9 cellular contexts compared by ENCODE assay signal in genomic region chr1:67853704-67854103, GRCh38. TPM values are rescaled to one million over a fixed set of nuclear protein-coding genes. Genes with fewer than 3 reads are reported as not detected.
DNase-seq lines count a peak whose midpoint lies in the region; ATAC-seq, FAIRE-seq and TF ChIP-seq lines count a peak whose summit lies in the region.
"Had no signal": no experiment of that assay in that cellular context is flagged by ENCODE, and none has a peak within 500 bp of the region (broad histone marks: within the 10 kb centered on the region; RNA-seq: fewer than 3 reads in every experiment).

No MANE protein-coding gene starts in this region.

- DNase-seq in D341Med (ENCODE audit: low spot score) (peak; percentile 82), NCI-H460 (ENCODE audit: extremely low read depth, low read depth) (peak; percentile 62), brain microvascular endothelial cell (peak; percentile 95), kidney (peak; percentile 64), tibial nerve (ENCODE audit: low spot score in 2 of 2) (peak in 1 of 2 donors; percentile 40), T-helper 9 cell (no peak)
- DNase-seq in activated T-helper 1 cell treated with anti-CD3 and anti-CD28 coated beads, Interleukin-12 subunit alpha, Interleukin-12 subunit beta, Interleukin-2, Interleukin-4 antibody, amounts not matched to agents 30 ng/mL and 10 ng/mL and 1 ng/mL, durations not matched to agents 14 hours and 24 hours and 36 hours (ENCODE audit: low spot score), result no peak
- DNase-seq: natural killer cell had no signal

- H3K27ac ChIP-seq in brain microvascular endothelial cell, result peak overlapping the region; percentile 26
- no peak overlapping the region for H3K27ac ChIP-seq in kidney (ENCODE audit: low read depth in 2 of 2, low read length in 2 of 2)
- H3K27ac ChIP-seq in tibial nerve, result no peak overlapping the region

- H3K9ac ChIP-seq in kidney (ENCODE audit: low read length in 2 of 2), result no peak overlapping the region

- no peak for TF ChIP-seq POLR2A in tibial nerve (IDR thresholded peaks at IDR 0.05)

- H3K4me3 ChIP-seq in brain microvascular endothelial cell (ENCODE audit: low read depth, low read length) (no peak overlapping the region), kidney (ENCODE audit: low read length in 2 of 2) (no peak overlapping the region), tibial nerve (no peak overlapping the region)

- ATAC-seq in HG02759 (IDR thresholded peaks at IDR 0.05; ENCODE audit: unreplicated experiment), result peak; percentile 41

- H3K27me3 Mint-ChIP-seq in activated T-helper 1 cell treated with anti-CD3 and anti-CD28 coated beads, Interleukin-12 subunit alpha, Interleukin-12 subunit beta, Interleukin-2, Interleukin-4 antibody, amounts not matched to agents 30 ng/mL and 10 ng/mL and 1 ng/mL, durations not matched to agents 14 hours and 24 hours and 36 hours (ENCODE audit: insufficient read depth), result peaks cover 9% of the 10 kb centered on the region

- H3K9me3 ChIP-seq in kidney (ENCODE audit: control insufficient read depth in 1 of 2, low read length in 2 of 2) (no peaks in the 10 kb centered on the region), tibial nerve (no peaks in the 10 kb centered on the region)

- no peaks in the 10 kb centered on the region for H3K36me3 Mint-ChIP-seq in activated T-helper 1 cell treated with anti-CD3 and anti-CD28 coated beads, Interleukin-12 subunit alpha, Interleukin-12 subunit beta, Interleukin-2, Interleukin-4 antibody, amounts not matched to agents 30 ng/mL and 10 ng/mL and 1 ng/mL, durations not matched to agents 14 hours and 24 hours and 36 hours (ENCODE audit: low read depth)
- H3K36me3 Mint-ChIP-seq: natural killer cell had no signal

- in situ Hi-C loops in brain microvascular endothelial cell (cut with HindIII; ENCODE audit: low pct_ligation_motif_present, low sequenced_read_pairs), result no loop called here

- intact Hi-C loops in kidney (cut with DNase I), result loop anchor here (10.0 kb wide), 1 partner anchor 251 kb away; no protein-coding TSS in a partner anchor
- intact Hi-C loops in activated T-helper 1 cell treated with anti-CD3 and anti-CD28 coated beads, Interleukin-12 subunit alpha, Interleukin-12 subunit beta, Interleukin-2, Interleukin-4 antibody, amounts not matched to agents 30 ng/mL and 10 ng/mL and 1 ng/mL, durations not matched to agents 14 hours and 24 hours and 36 hours (cut with micrococcal nuclease), result loop anchor here (5.0 to 10.0 kb wide), 2 partner anchors 491 to 1884 kb away; no protein-coding TSS in a partner anchor

- H3K4me1 Mint-ChIP-seq in activated T-helper 1 cell treated with anti-CD3 and anti-CD28 coated beads, Interleukin-12 subunit alpha, Interleukin-12 subunit beta, Interleukin-2, Interleukin-4 antibody, amounts not matched to agents 30 ng/mL and 10 ng/mL and 1 ng/mL, durations not matched to agents 14 hours and 24 hours and 36 hours (ENCODE audit: low read depth), result no peaks in the 10 kb centered on the region
- H3K4me1 Mint-ChIP-seq: natural killer cell had no signal

- TF ChIP-seq EP300 in tibial nerve (IDR thresholded peaks at IDR 0.05), result no peak

- FAIRE-seq in kidney (lab: Jason Lieb, UNC), result no peak

- H3K4me3 Mint-ChIP-seq in activated T-helper 1 cell treated with anti-CD3 and anti-CD28 coated beads, Interleukin-12 subunit alpha, Interleukin-12 subunit beta, Interleukin-2, Interleukin-4 antibody, amounts not matched to agents 30 ng/mL and 10 ng/mL and 1 ng/mL, durations not matched to agents 14 hours and 24 hours and 36 hours, result no peak overlapping the region
- H3K4me3 Mint-ChIP-seq: natural killer cell had no signal

- TF ChIP-seq CTCF in brain microvascular endothelial cell (IDR thresholded peaks at IDR 0.05; ENCODE audit: low read depth, low read length, missing control alignments) (peak; percentile 99), kidney (IDR thresholded peaks at IDR 0.05; ENCODE audit: borderline replicate concordance, extremely low read depth, insufficient read depth) (peak; percentile 70), tibial nerve (IDR thresholded peaks at IDR 0.05) (peak; percentile 45 to 64 (median 51))

- no peaks in the 10 kb centered on the region for H3K36me3 ChIP-seq in brain microvascular endothelial cell (replicated peaks)
- H3K36me3 ChIP-seq in kidney (ENCODE audit: control insufficient read depth in 1 of 2, insufficient read depth in 2 of 2, low read length in 2 of 2), result no peaks in the 10 kb centered on the region
- H3K36me3 ChIP-seq in tibial nerve, result no peaks in the 10 kb centered on the region

- H3K27me3 ChIP-seq in brain microvascular endothelial cell (replicated peaks), result no peaks in the 10 kb centered on the region
- no peaks in the 10 kb centered on the region for H3K27me3 ChIP-seq in tibial nerve

- H3K9me3 Mint-ChIP-seq in activated T-helper 1 cell treated with anti-CD3 and anti-CD28 coated beads, Interleukin-12 subunit alpha, Interleukin-12 subunit beta, Interleukin-2, Interleukin-4 antibody, amounts not matched to agents 30 ng/mL and 10 ng/mL and 1 ng/mL, durations not matched to agents 14 hours and 24 hours and 36 hours, result no peaks in the 10 kb centered on the region
- H3K9me3 Mint-ChIP-seq: natural killer cell had no signal

- no peak overlapping the region for H3K27ac Mint-ChIP-seq in activated T-helper 1 cell treated with anti-CD3 and anti-CD28 coated beads, Interleukin-12 subunit alpha, Interleukin-12 subunit beta, Interleukin-2, Interleukin-4 antibody, amounts not matched to agents 30 ng/mL and 10 ng/mL and 1 ng/mL, durations not matched to agents 14 hours and 24 hours and 36 hours
- H3K27ac Mint-ChIP-seq: natural killer cell had no signal

- H3K4me1 ChIP-seq in kidney (ENCODE audit: control insufficient read depth in 1 of 2, insufficient read depth in 1 of 2, low read depth in 1 of 2, low read length in 2 of 2), result peaks cover 0 to 7% of the 10 kb centered on the region in 2 donors
- peaks cover 0 to 12% (median 0%) of the 10 kb centered on the region in 4 donors for H3K4me1 ChIP-seq in tibial nerve

- WGBS in tibial nerve, 2 donors, result 45 to 73% methylated on average over 2 of the region's 2 CpGs

RNA-seq across cellular contexts. Expression of gene GNG12, which starts 20.4 kb away (rescaled TPM):
- 267 and 272 TPM in 2 replicates for total RNA-seq in NCI-H460 (2014; rRNA removed; shearing (Covaris generic))
- polyA plus RNA-seq in NCI-H460 (2014; cell fraction: nucleus; rRNA removed), result 61.1 and 90.1 TPM in 2 replicates
- total RNA-seq in kidney (89.3 TPM), tibial nerve (10 to 100 TPM; 55.9 to 71.8 (median 68.4) TPM)
- polyA plus RNA-seq in kidney (ENCODE audit: insufficient read depth, low read depth, low replicate concordance), result 46.1 TPM
- 0.08 and 0.12 TPM in 2 replicates for total RNA-seq in activated T-helper 1 cell treated with anti-CD3 and anti-CD28 coated beads, Interleukin-12 subunit alpha, Interleukin-12 subunit beta, Interleukin-2, Interleukin-4 antibody, amounts not matched to agents 30 ng/mL and 10 ng/mL and 1 ng/mL, durations not matched to agents 14 hours and 24 hours and 36 hours
- total RNA-seq: natural killer cell had no signal

Comparison
In these comparisons a context has a peak if more than half of its experiments do, and no peak if none do; other contexts are left out.
1. DNase-seq: peak in D341Med (single experiment), NCI-H460 (single experiment), brain microvascular endothelial cell (single experiment) and kidney (single experiment); none in activated T-helper 1 cell treated with anti-CD3 and anti-CD28 coated beads, Interleukin-12 subunit alpha, Interleukin-12 subunit beta, Interleukin-2, Interleukin-4 antibody, amounts not matched to agents 30 ng/mL and 10 ng/mL and 1 ng/mL, durations not matched to agents 14 hours and 24 hours and 36 hours (single experiment) and T-helper 9 cell (single experiment).
2. RNA of gene GNG12, which starts 20.4 kb away (total RNA-seq): 267 to 272 TPM in NCI-H460, 89.3 TPM in kidney (single experiment) and 55.9 to 71.8 TPM in tibial nerve; 0.08 to 0.12 TPM in activated T-helper 1 cell treated with anti-CD3 and anti-CD28 coated beads, Interleukin-12 subunit alpha, Interleukin-12 subunit beta, Interleukin-2, Interleukin-4 antibody, amounts not matched to agents 30 ng/mL and 10 ng/mL and 1 ng/mL, durations not matched to agents 14 hours and 24 hours and 36 hours; every median in the first group is over 10 times any median in the second.
3. Peak in every context shown above with its lines, with median percentiles within 50 percentile points of each other: CTCF ChIP-seq.